Comparison of ENCODE assay signal across 26 cellular contexts in the genomic region with DNA sequence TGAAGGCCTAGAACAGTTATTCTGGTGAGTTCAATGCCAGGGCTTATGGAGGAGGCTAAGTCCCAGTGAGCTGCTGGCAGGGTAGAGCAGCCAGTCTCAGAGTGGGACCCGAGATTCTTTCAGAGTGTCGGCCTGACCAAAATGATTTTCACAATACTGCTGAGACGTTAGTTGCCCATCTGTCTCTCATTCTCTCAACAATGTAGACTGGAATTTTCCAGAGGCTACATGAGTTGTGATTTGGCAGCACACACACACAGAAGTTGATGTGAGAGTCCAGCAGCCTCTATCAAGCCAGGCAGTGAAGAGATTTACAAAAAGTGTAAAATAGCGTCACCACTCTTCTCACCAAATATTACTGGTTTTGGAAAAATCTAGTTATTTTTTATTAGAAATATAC. TPM values are rescaled to one million over a fixed set of nuclear protein-coding genes. Genes with fewer than 3 reads are reported as not detected.
"Had no signal": no experiment of that assay in that cellular context is flagged by ENCODE, and none has a peak within 500 bp of the region (broad histone marks: within the 10 kb centered on the region; RNA-seq: fewer than 3 reads in every experiment).

No MANE protein-coding gene starts in this region.

- DNase-seq: activated CD4-positive, alpha-beta memory T cell treated with anti-CD3 and anti-CD28 coated beads, Interleukin-2, amount 10 ng/mL, durations not matched to agents 7 days and 5 days; activated CD4-positive, alpha-beta T cell treated with anti-CD3 and anti-CD28 coated beads, Interleukin-2, amount 10 ng/mL, durations not matched to agents 24 days and 14 days; activated CD4-positive, CD25-positive, alpha-beta regulatory T cell; activated effector memory CD4-positive, alpha-beta T cell treated with Interleukin-2 at 50 U/mL for 16 hours; activated naive CD4-positive, alpha-beta T cell treated with anti-CD3 and anti-CD28 coated beads for 36 hours; activated T-cell treated with anti-CD3 and anti-CD28 coated beads, Interleukin-2, amount 50 U/mL, for 72 hours; body of pancreas; dermis blood vessel endothelial cell; effector CD8-positive, alpha-beta T cell; heart right ventricle; left colon; naive thymus-derived CD4-positive, alpha-beta T cell; stimulated activated CD4-positive, alpha-beta T cell treated with anti-CD3 and anti-CD28 coated beads, Interleukin-12 subunit alpha, Interleukin-12 subunit beta, amount 100 ng/mL, for 4 hours; stimulated activated CD4-positive, alpha-beta T cell treated with anti-CD3 and anti-CD28 coated beads, Interleukin-4, amount 100 ng/mL, for 4 hours; SW 1271; T-helper 17 cell; tibial artery had no signal

- H3K27ac Mint-ChIP-seq: activated CD4-positive, alpha-beta memory T cell treated with anti-CD3 and anti-CD28 coated beads, Interleukin-2, amount 10 ng/mL, durations not matched to agents 7 days and 5 days; activated CD4-positive, alpha-beta T cell treated with anti-CD3 and anti-CD28 coated beads, Interleukin-2, amount 10 ng/mL, durations not matched to agents 24 days and 14 days; activated naive CD4-positive, alpha-beta T cell treated with anti-CD3 and anti-CD28 coated beads for 36 hours; activated T-cell treated with anti-CD3 and anti-CD28 coated beads, Interleukin-2, amount 50 U/mL, for 72 hours; memory B cell; progenitor cell of endocrine pancreas; stimulated activated naive CD8-positive, alpha-beta T cell treated with anti-CD3 and anti-CD28 coated beads, Interleukin-15, Interleukin-2, amounts not matched to agents 100 ng/mL and 50 ng/mL, for 24 hours; T-helper 17 cell had no signal

- H3K4me1 ChIP-seq: body of pancreas, heart right ventricle, tibial artery had no signal

- H3K27me3 ChIP-seq: body of pancreas, cardiac muscle cell had no signal

- H3K9me3 Mint-ChIP-seq: activated CD4-positive, alpha-beta memory T cell treated with anti-CD3 and anti-CD28 coated beads, Interleukin-2, amount 10 ng/mL, durations not matched to agents 7 days and 5 days; activated CD4-positive, alpha-beta T cell treated with anti-CD3 and anti-CD28 coated beads, Interleukin-2, amount 10 ng/mL, durations not matched to agents 24 days and 14 days; activated naive CD4-positive, alpha-beta T cell treated with anti-CD3 and anti-CD28 coated beads for 36 hours; activated T-cell treated with anti-CD3 and anti-CD28 coated beads, Interleukin-2, amount 50 U/mL, for 72 hours; memory B cell; naive thymus-derived CD4-positive, alpha-beta T cell; stimulated activated naive CD8-positive, alpha-beta T cell treated with anti-CD3 and anti-CD28 coated beads, Interleukin-15, Interleukin-2, amounts not matched to agents 100 ng/mL and 50 ng/mL, for 24 hours had no signal

- H3K4me3 ChIP-seq: body of pancreas, cardiac muscle cell, heart right ventricle, tibial artery had no signal

- H3K27ac ChIP-seq: body of pancreas, cardiac muscle cell, heart right ventricle, tibial artery had no signal

- H3K4me1 Mint-ChIP-seq: activated CD4-positive, alpha-beta memory T cell treated with anti-CD3 and anti-CD28 coated beads, Interleukin-2, amount 10 ng/mL, durations not matched to agents 7 days and 5 days; activated CD4-positive, alpha-beta T cell treated with anti-CD3 and anti-CD28 coated beads, Interleukin-2, amount 10 ng/mL, durations not matched to agents 24 days and 14 days; memory B cell; naive thymus-derived CD4-positive, alpha-beta T cell; T-helper 17 cell had no signal

- H3K36me3 Mint-ChIP-seq: memory B cell; naive thymus-derived CD4-positive, alpha-beta T cell had no signal

- H3K9me3 ChIP-seq: body of pancreas, heart right ventricle, tibial artery had no signal

- H3K4me3 Mint-ChIP-seq: activated CD4-positive, alpha-beta memory T cell treated with anti-CD3 and anti-CD28 coated beads, Interleukin-2, amount 10 ng/mL, durations not matched to agents 7 days and 5 days; activated CD4-positive, alpha-beta T cell treated with anti-CD3 and anti-CD28 coated beads, Interleukin-2, amount 10 ng/mL, durations not matched to agents 24 days and 14 days; activated naive CD4-positive, alpha-beta T cell treated with anti-CD3 and anti-CD28 coated beads for 36 hours; activated T-cell treated with anti-CD3 and anti-CD28 coated beads, Interleukin-2, amount 50 U/mL, for 72 hours; memory B cell; naive thymus-derived CD4-positive, alpha-beta T cell; stimulated activated naive CD8-positive, alpha-beta T cell treated with anti-CD3 and anti-CD28 coated beads, Interleukin-15, Interleukin-2, amounts not matched to agents 100 ng/mL and 50 ng/mL, for 24 hours; T-helper 17 cell had no signal

- H3K36me3 ChIP-seq: cardiac muscle cell, heart right ventricle, tibial artery had no signal

RNA-seq across cellular contexts. Expression of a gene that starts 21.7 kb away (rescaled TPM):
- total RNA-seq: activated CD4-positive, alpha-beta memory T cell treated with anti-CD3 and anti-CD28 coated beads, Interleukin-2, amount 10 ng/mL, durations not matched to agents 7 days and 5 days; activated CD4-positive, alpha-beta T cell treated with anti-CD3 and anti-CD28 coated beads, Interleukin-2, amount 10 ng/mL, durations not matched to agents 24 days and 14 days; activated naive CD4-positive, alpha-beta T cell treated with anti-CD3 and anti-CD28 coated beads for 36 hours; activated T-cell treated with anti-CD3 and anti-CD28 coated beads, Interleukin-2, amount 50 U/mL, for 72 hours; dermis blood vessel endothelial cell; fibroblast of villous mesenchyme; left colon; mononuclear cell; naive thymus-derived CD4-positive, alpha-beta T cell; osteocyte; T-helper 17 cell; ureter had no signal

RNA-seq across cellular contexts. Expression of a gene that starts 36.4 kb away (rescaled TPM):
- total RNA-seq: activated CD4-positive, alpha-beta memory T cell treated with anti-CD3 and anti-CD28 coated beads, Interleukin-2, amount 10 ng/mL, durations not matched to agents 7 days and 5 days; activated CD4-positive, alpha-beta T cell treated with anti-CD3 and anti-CD28 coated beads, Interleukin-2, amount 10 ng/mL, durations not matched to agents 24 days and 14 days; activated naive CD4-positive, alpha-beta T cell treated with anti-CD3 and anti-CD28 coated beads for 36 hours; dermis blood vessel endothelial cell; fibroblast of villous mesenchyme; heart right ventricle; left colon; lower leg skin; mononuclear cell; osteocyte; ureter had no signal
